ENCODE assay signal across 26 cellular contexts in the genomic region with DNA sequence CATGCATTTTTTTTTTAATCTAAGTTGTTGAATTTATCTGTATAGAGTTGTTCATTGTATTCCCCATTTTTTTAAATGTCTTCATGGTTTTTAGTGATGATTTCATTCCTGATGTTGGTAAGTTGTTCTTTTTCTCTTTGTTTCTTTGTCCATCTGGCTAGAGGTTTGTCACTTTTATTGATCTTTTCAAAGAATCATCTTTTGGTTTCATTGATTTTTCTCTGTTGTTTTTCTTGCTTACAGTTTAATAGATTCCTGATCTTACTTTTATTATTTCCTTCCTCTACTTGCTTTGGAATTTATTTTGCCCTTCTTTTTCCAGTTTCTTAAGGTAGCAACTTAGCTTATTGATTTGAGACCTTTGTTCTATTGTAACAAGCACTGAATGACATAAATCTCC.
"Had no signal": no experiment of that assay in that cellular context is flagged by ENCODE, and none has a peak within 500 bp of the region (broad histone marks: within the 10 kb centered on the region; RNA-seq: fewer than 3 reads in every experiment).

No MANE protein-coding gene starts in this region.

- H3K4me3 ChIP-seq: pancreas, psoas muscle, right lobe of liver, sigmoid colon, stomach, thoracic aorta, thyroid gland, tibial nerve, upper lobe of left lung, vagina had no signal

- DNase-seq: naive thymus-derived CD4-positive, alpha-beta T cell; nucleus accumbens; pancreas; psoas muscle; right cardiac atrium; right lobe of liver; sigmoid colon; small intestine; stimulated activated CD4-positive, alpha-beta T cell treated with anti-CD3 and anti-CD28 coated beads, Interleukin-15, amount 100 ng/mL, for 24 hours; stimulated activated CD4-positive, alpha-beta T cell treated with anti-CD3 and anti-CD28 coated beads, Interleukin-2, amount 100 ng/mL, for 24 hours; stimulated activated CD4-positive, alpha-beta T cell treated with anti-CD3 and anti-CD28 coated beads, Interleukin-2, amount 100 ng/mL, for 48 hours; stimulated activated CD4-positive, alpha-beta T cell treated with anti-CD3 and anti-CD28 coated beads, Interleukin-4, amount 100 ng/mL, for 24 hours; stimulated activated naive B cell treated with anti-CD40 and anti-IgM and Interleukin-4, amounts not matched to agents 10 μg/mL and 1 μg/mL and 100 μg/mL, for 72 hours; stimulated activated naive CD4-positive, alpha-beta T cell treated with Interleukin-2 at 50 U/mL for 16 hours; stomach; thyroid gland; trophoblast cell; upper lobe of left lung had no signal

- H3K9me3 ChIP-seq: neutrophil, pancreas, psoas muscle, right lobe of liver, sigmoid colon, thyroid gland, vagina had no signal

- H3K4me3 Mint-ChIP-seq: naive thymus-derived CD4-positive, alpha-beta T cell; nephron; neural crest cell; stimulated activated effector memory CD8-positive, alpha-beta T cell treated with anti-CD3 and anti-CD28 coated beads, Interleukin-12 subunit alpha, Interleukin-12 subunit beta, amount 100 ng/mL, for 72 hours; stimulated activated naive B cell treated with anti-CD40 and anti-IgM and Interleukin-4, amounts not matched to agents 10 μg/mL and 1 μg/mL and 100 μg/mL, for 72 hours had no signal

- FAIRE-seq: pancreas, small intestine, urothelium cell line had no signal

- H3K36me3 ChIP-seq: neutrophil, pancreas, right lobe of liver, sigmoid colon, stomach, thoracic aorta, thyroid gland, upper lobe of left lung, vagina had no signal

- H3K27me3 ChIP-seq: neutrophil, pancreas, right lobe of liver, sigmoid colon, stomach, thyroid gland, tibial nerve, upper lobe of left lung, vagina had no signal

- H3K36me3 Mint-ChIP-seq: stimulated activated effector memory CD8-positive, alpha-beta T cell treated with anti-CD3 and anti-CD28 coated beads, Interleukin-12 subunit alpha, Interleukin-12 subunit beta, amount 100 ng/mL, for 72 hours had no signal

- H3K4me1 ChIP-seq: pancreas, psoas muscle, sigmoid colon, stomach, upper lobe of left lung, vagina had no signal

- H3K27ac Mint-ChIP-seq: nephron; stimulated activated naive B cell treated with anti-CD40 and anti-IgM and Interleukin-4, amounts not matched to agents 10 μg/mL and 1 μg/mL and 100 μg/mL, for 72 hours had no signal

- H3K27me3 Mint-ChIP-seq: naive thymus-derived CD4-positive, alpha-beta T cell; stimulated activated naive B cell treated with anti-CD40 and anti-IgM and Interleukin-4, amounts not matched to agents 10 μg/mL and 1 μg/mL and 100 μg/mL, for 72 hours had no signal

- H3K27ac ChIP-seq: neutrophil, pancreas, psoas muscle, right lobe of liver, sigmoid colon, stomach, thoracic aorta, thyroid gland, tibial nerve, upper lobe of left lung, vagina had no signal

- ATAC-seq: naive thymus-derived CD4-positive, alpha-beta T cell; pancreas; psoas muscle; right cardiac atrium; stimulated activated effector memory CD8-positive, alpha-beta T cell treated with anti-CD3 and anti-CD28 coated beads, Interleukin-12 subunit alpha, Interleukin-12 subunit beta, amount 100 ng/mL, for 72 hours; stimulated activated naive B cell treated with anti-CD40 and anti-IgM and Interleukin-4, amounts not matched to agents 10 μg/mL and 1 μg/mL and 100 μg/mL, for 72 hours had no signal
